In the genomic region with DNA sequence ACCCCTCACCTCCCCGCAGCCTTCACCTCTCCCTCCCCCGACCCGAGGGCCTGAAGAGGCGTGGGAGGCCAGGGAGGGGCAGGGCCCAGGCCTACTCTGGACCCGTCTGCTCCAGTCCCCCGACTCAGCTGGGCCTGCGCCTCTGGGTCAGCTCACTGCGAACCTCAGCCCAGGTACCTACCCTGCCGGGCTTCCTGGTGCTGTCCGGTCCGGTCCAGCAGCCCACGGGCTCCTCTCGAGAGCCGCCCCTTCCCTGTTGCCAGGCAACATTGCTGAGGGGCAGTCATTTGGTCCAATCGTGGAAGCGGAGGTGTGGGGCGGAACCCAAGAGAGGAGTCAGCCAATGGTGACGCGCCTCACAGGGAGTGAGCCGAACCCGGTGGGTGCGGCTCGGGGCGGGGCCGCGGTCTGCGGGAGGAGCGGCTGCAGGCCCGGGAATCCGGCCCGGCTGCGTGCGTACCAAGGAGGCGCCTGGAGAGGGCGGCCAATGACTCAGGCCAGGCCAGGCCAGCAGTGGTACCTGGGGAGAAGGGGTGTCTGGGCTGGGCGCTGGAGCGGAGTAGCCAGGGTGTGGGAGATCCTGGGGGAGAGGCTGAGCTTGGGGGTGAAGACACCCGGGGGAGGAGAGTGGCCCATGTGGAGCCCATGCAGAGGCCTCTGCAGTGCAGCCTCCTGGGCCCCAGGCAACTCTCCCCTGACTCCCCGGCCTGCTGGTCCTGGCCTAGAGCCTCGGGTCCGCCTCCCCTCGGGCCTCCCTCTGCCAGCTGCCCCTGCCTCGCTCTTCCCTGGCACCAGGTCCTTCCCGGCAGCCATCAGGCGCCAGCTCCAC, we compare ENCODE assay signal across 8 cellular contexts.
DNase-seq lines count a peak whose midpoint lies in the region; ATAC-seq lines count a peak whose summit lies in the region.

A gene with protein sequence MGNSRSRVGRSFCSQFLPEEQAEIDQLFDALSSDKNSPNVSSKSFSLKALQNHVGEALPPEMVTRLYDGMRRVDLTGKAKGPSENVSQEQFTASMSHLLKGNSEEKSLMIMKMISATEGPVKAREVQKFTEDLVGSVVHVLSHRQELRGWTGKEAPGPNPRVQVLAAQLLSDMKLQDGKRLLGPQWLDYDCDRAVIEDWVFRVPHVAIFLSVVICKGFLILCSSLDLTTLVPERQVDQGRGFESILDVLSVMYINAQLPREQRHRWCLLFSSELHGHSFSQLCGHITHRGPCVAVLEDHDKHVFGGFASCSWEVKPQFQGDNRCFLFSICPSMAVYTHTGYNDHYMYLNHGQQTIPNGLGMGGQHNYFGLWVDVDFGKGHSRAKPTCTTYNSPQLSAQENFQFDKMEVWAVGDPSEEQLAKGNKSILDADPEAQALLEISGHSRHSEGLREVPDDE (minus strand): TSS at position 240 of the 829 bp plus-strand sequence. CDS start 6,573 bp downstream, outside the sequence.

- H3K27me3 ChIP-seq in effector memory CD4-positive, alpha-beta T cell (replicated peaks; ENCODE audit: control insufficient read depth, insufficient read depth, low read length, poor library complexity, severe bottlenecking), result no peaks in the 10 kb centered on the region

- no peaks in the 10 kb centered on the region for H3K36me3 ChIP-seq in effector memory CD4-positive, alpha-beta T cell (ENCODE audit: control insufficient read depth, insufficient read depth, low read length)

- H3K4me1 ChIP-seq in effector memory CD4-positive, alpha-beta T cell (ENCODE audit: control insufficient read depth, insufficient read depth, low read length, poor library complexity, severe bottlenecking), result peaks cover 48% of the 10 kb centered on the region

- peak within 1 kb of the TSS; percentile 83 for H3K4me3 ChIP-seq in effector memory CD4-positive, alpha-beta T cell (ENCODE audit: insufficient read depth, low read depth, low read length, poor library complexity, severe bottlenecking)

- DNase-seq in Ammon's horn (ENCODE audit: low spot score) (peak; percentile 99), medulla oblongata (ENCODE audit: extremely low spot score) (peak; percentile 100)
- DNase-seq in NK-92 treated with Interleukin-12 subunit alpha and Interleukin-12 subunit beta, amount 100 ng/mL, for 24 hours (lab: John Stamatoyannopoulos, UW), result peak; percentile 93
- peak; percentile 99 for DNase-seq in activated CD8-positive, alpha-beta memory T cell treated with anti-CD3 and anti-CD28 coated beads for 24 hours
- peak; percentile 92 to 96 (median 94) for DNase-seq in effector memory CD4-positive, alpha-beta T cell
- DNase-seq in stimulated activated CD8-positive, alpha-beta memory T cell treated with anti-CD3 and anti-CD28 coated beads, Interleukin-12 subunit alpha, Interleukin-12 subunit beta, amount 100 ng/mL, for 1 hour (ENCODE audit: low read depth), result peak; percentile 95

- H3K9me3 ChIP-seq in effector memory CD4-positive, alpha-beta T cell (ENCODE audit: control insufficient read depth, low read length), result no peaks in the 10 kb centered on the region

- H3K27ac ChIP-seq in effector memory CD4-positive, alpha-beta T cell (ENCODE audit: insufficient read depth, low read length, poor library complexity, severe bottlenecking), result peak within 1 kb of the TSS; percentile 79

- ATAC-seq in GM19025 (IDR thresholded peaks at IDR 0.05; ENCODE audit: low read depth, unreplicated experiment) (peak; percentile 97), HG03342 (IDR thresholded peaks at IDR 0.05; ENCODE audit: unreplicated experiment) (peak; percentile 97)

Comparison
In these comparisons a context has a peak if more than half of its experiments do, and no peak if none do; other contexts are left out.
1. Peak in every context shown above with its lines: DNase-seq, ATAC-seq, H3K4me3 ChIP-seq and H3K27ac ChIP-seq.